Comparison of ENCODE assay signal across 8 cellular contexts in genomic region chr9:36765468-36766341, GRCh38.
A peak's percentile ranks its signal among the peaks of the same experiment; 100 is the strongest.
DNase-seq lines count a peak whose midpoint lies in the region; ATAC-seq, FAIRE-seq and TF ChIP-seq lines count a peak whose summit lies in the region.

No MANE protein-coding gene starts in this region.

- peak; percentile 78 for TF ChIP-seq POLR2A in GM12878 (IDR thresholded peaks at IDR 0.05; ENCODE audit: low read depth, low read length)

- H2AFZ ChIP-seq in GM12878 (ENCODE audit: control insufficient read depth, low read depth, low read length) (peak overlapping the region; percentile 97), keratinocyte (ENCODE audit: control insufficient read depth, low read length) (peak overlapping the region; percentile 63)

- no peak for TF ChIP-seq RAD21 in GM12878 (IDR thresholded peaks at IDR 0.05; ENCODE audit: insufficient read depth, low read depth, low read length)

- SMC1A ChIA-PET in GM12878 (lab: Charles Lee; ENCODE audit: uncharacterized antibody, unreplicated experiment), result interaction anchor here (1.1 to 1.2 kb wide), 2 partner anchors 37 to 39 kb away, joined by 3 read pairs; no protein-coding TSS in a partner anchor

- peak; percentile 96 for FAIRE-seq in GM12878 (lab: Jason Lieb, UNC)
- no peak for FAIRE-seq in keratinocyte (lab: Jason Lieb, UNC)

- POLR2A ChIA-PET in GM12878 (lab: Charles Lee), result interaction anchor here (0.5 kb wide), 1 partner anchor 461 kb away, joined by 4 read pairs; no protein-coding TSS in a partner anchor

- dilution Hi-C loops in keratinocyte (cut with MboI; ENCODE audit: extremely low pct_ligation_motif_present, low sequenced_read_pairs), result no loop called here

- DNase-seq in GM13976 (ENCODE audit: low spot score) (peak; percentile 98), NCI-H146 (lab: John Stamatoyannopoulos, UW) (peak; percentile 99), T-helper 22 cell (ENCODE audit: low read depth) (peak; percentile 79), GM12878 (ENCODE audit: low read depth, low spot score) (peak; percentile 91), keratinocyte (ENCODE audit: low read depth, low spot score) (no peak), A172 (ENCODE audit: low spot score) (no peak)
- DNase-seq in stimulated activated CD4-positive, alpha-beta T cell treated with anti-CD3 and anti-CD28 coated beads, Interleukin-1b, Interleukin-23, amount 100 ng/mL, for 24 hours (ENCODE audit: low read depth in 4 of 4, low spot score in 1 of 4), result peak; percentile 73 to 85 (median 82)

- ATAC-seq in HG02763 (IDR thresholded peaks at IDR 0.05; ENCODE audit: unreplicated experiment) (peak; percentile 91), GM12878 (peak; percentile 98)

- peak overlapping the region; percentile 54 for H3K4me3 ChIP-seq in GM12878
- H3K4me3 ChIP-seq in keratinocyte (ENCODE audit: control insufficient read depth in 2 of 3, extremely low read depth in 1 of 3, insufficient read depth in 2 of 3, low read depth in 1 of 3, low read length in 3 of 3), result peak overlapping the region in 1 of 3 experiments; percentile 29

- H3K4me2 ChIP-seq in GM12878 (ENCODE audit: control insufficient read depth, insufficient read depth) (peak overlapping the region; percentile 92), keratinocyte (ENCODE audit: control insufficient read depth, extremely low read depth, insufficient read depth, low read depth, low read length) (peak overlapping the region; percentile 68)

- in situ Hi-C loops in GM13976 (cut with MboI; ENCODE audit: low sequenced_read_pairs, unreplicated experiment), result no loop called here
- in situ Hi-C loops in GM12878 (cut with MboI), result no loop called here

- H3K9me3 ChIP-seq in GM12878 (replicated peaks; ENCODE audit: control insufficient read depth, insufficient read depth, low read length) (no peaks in the 10 kb centered on the region; the same call in 2 of the 3 replicates), keratinocyte (ENCODE audit: control insufficient read depth, low read depth, low read length) (no peaks in the 10 kb centered on the region)

- H3K9me1 ChIP-seq in keratinocyte (ENCODE audit: control insufficient read depth, extremely low read depth, insufficient read depth, low read length), result no peaks in the 10 kb centered on the region

- H3K36me3 ChIP-seq in GM12878 (ENCODE audit: control insufficient read depth in 2 of 2, insufficient read depth in 2 of 2, low read length in 1 of 2), result no peaks in the 10 kb centered on the region
- H3K36me3 ChIP-seq in keratinocyte (ENCODE audit: control insufficient read depth in 2 of 2, extremely low read depth in 1 of 2, insufficient read depth in 2 of 2, low read length in 2 of 2), result no peaks in the 10 kb centered on the region

- CTCF ChIA-PET in GM12878 (lab: Yijun Ruan, JAX), result interaction anchor here (1.0 to 1.4 kb wide), 3 partner anchors 9 to 640 kb away, joined by 3 to 4 read pairs (median 3); no protein-coding TSS in a partner anchor

- H3K27ac ChIP-seq in GM12878 (ENCODE audit: control insufficient read depth, insufficient read depth) (peak overlapping the region; percentile 17), keratinocyte (ENCODE audit: control insufficient read depth, insufficient read depth, low read length) (no peak overlapping the region)

- 19% methylated on average over 36 of the region's 37 CpGs for WGBS in GM12878 (ENCODE audit: insufficient coverage, insufficient replicate concordance, low lambda C conversion rate, missing lambda C conversion rate)

- peaks cover 11% of the 10 kb centered on the region for H3K4me1 ChIP-seq in GM12878 (ENCODE audit: control insufficient read depth, insufficient read depth, low read length)
- no peaks in the 10 kb centered on the region for H3K4me1 ChIP-seq in keratinocyte (ENCODE audit: control insufficient read depth, extremely low read depth, insufficient read depth, low read length)

- RAD21 ChIA-PET in GM12878 (lab: Charles Lee; ENCODE audit: unreplicated experiment), result interaction anchor here (1.2 kb wide), 1 partner anchor 30 kb away, joined by 3 read pairs; no protein-coding TSS in a partner anchor

- H4K20me1 ChIP-seq in GM12878 (ENCODE audit: control insufficient read depth, insufficient read depth), result no peaks in the 10 kb centered on the region
- no peaks in the 10 kb centered on the region for H4K20me1 ChIP-seq in keratinocyte (ENCODE audit: control insufficient read depth, extremely low read depth, insufficient read depth, low read length)

- BruUV-seq in GM12878 (replicated peaks; lab: Mats Ljungman, UMichigan), result TSS peak; percentile 68

- H3K9ac ChIP-seq in GM12878 (ENCODE audit: control insufficient read depth, insufficient read depth, low read length) (peak overlapping the region; percentile 18), keratinocyte (ENCODE audit: control insufficient read depth, extremely low read depth, insufficient read depth, low read length) (no peak overlapping the region)

- 0 out of 4 replicates have a peak, but pooled peaks of 1 of the 2 experiments have one; percentile 13 for TF ChIP-seq EP300 in GM12878 (IDR thresholded peaks at IDR 0.05; ENCODE audit: borderline replicate concordance in 1 of 2, control insufficient read depth in 1 of 2, low read depth in 2 of 2, low read length in 2 of 2)

- H3K79me2 ChIP-seq in GM12878 (ENCODE audit: control insufficient read depth, insufficient read depth, low read length) (no peaks in the 10 kb centered on the region), keratinocyte (ENCODE audit: control insufficient read depth, insufficient read depth, low read length) (no peaks in the 10 kb centered on the region)

- intact Hi-C loops in GM12878 (cut with micrococcal nuclease; ENCODE audit: unreplicated experiment), result no loop called here

- TF ChIP-seq CTCF in GM13976 (IDR thresholded peaks at IDR 0.05; ENCODE audit: borderline replicate concordance, control extremely low read depth, extremely low read depth, insufficient read depth, missing control alignments), result no peak
- no peak for TF ChIP-seq CTCF in GM12878 (IDR thresholded peaks at IDR 0.05 in 2 of 3, conservative IDR thresholded peaks at IDR 0.05 in 1 of 3; ENCODE audit: control insufficient read depth in 2 of 3, extremely low read depth in 1 of 3, insufficient read depth in 1 of 3, low read depth in 3 of 3, low read length in 3 of 3)
- TF ChIP-seq CTCF in keratinocyte (optimal IDR thresholded peaks at IDR 0.05 in 1 of 3, IDR thresholded peaks at IDR 0.05 in 1 of 3, conservative IDR thresholded peaks at IDR 0.05 in 1 of 3; ENCODE audit: extremely low read depth in 1 of 3, insufficient read depth in 2 of 3, low read length in 3 of 3), result no peak

- H3K27me3 ChIP-seq in GM12878 (replicated peaks in 1 of 2; ENCODE audit: control insufficient read depth in 2 of 2, insufficient read depth in 2 of 2, low read length in 1 of 2) (peaks cover 0 to 4% of the 10 kb centered on the region in 2 experiments; a peak in 2 of 4 replicates), keratinocyte (ENCODE audit: control insufficient read depth, extremely low read depth, insufficient read depth, low read length) (peaks cover 18% of the 10 kb centered on the region)

TF ChIP-seq in GM12878, 131 proteins besides CTCF, POLR2A, EP300 and RAD21 (continues in another document):
- no peak for TF ChIP-seq KDM1A (IDR thresholded peaks at IDR 0.05; ENCODE audit: borderline replicate concordance)
- TF ChIP-seq NFYA (IDR thresholded peaks at IDR 0.05; ENCODE audit: borderline replicate concordance, low read depth, low read length), result no peak; the same call in 1 of the 2 replicates
- no peak for TF ChIP-seq BCL3 (IDR thresholded peaks at IDR 0.05; ENCODE audit: borderline replicate concordance, insufficient read depth, low read depth, low read length, poor library complexity, severe bottlenecking)
- no peak for TF ChIP-seq NFIC (IDR thresholded peaks at IDR 0.05; ENCODE audit: low read depth, low read length)
- TF ChIP-seq PML (IDR thresholded peaks at IDR 0.05; ENCODE audit: low read length), result no peak
- TF ChIP-seq STAT3 (IDR thresholded peaks at IDR 0.05; ENCODE audit: low read depth, low read length), result no peak
- no peak for TF ChIP-seq RCOR1 (conservative IDR thresholded peaks at IDR 0.05; ENCODE audit: low read depth, low read length)
- TF ChIP-seq KLF5 (IDR thresholded peaks at IDR 0.05; ENCODE audit: partially characterized antibody), result no peak
- TF ChIP-seq BCL11A (IDR thresholded peaks at IDR 0.05; ENCODE audit: low read depth, low read length), result no peak
- TF ChIP-seq FOS (IDR thresholded peaks at IDR 0.05; ENCODE audit: borderline replicate concordance, extremely low read depth, insufficient read length), result no peak
- TF ChIP-seq ZBED1 (IDR thresholded peaks at IDR 0.05; ENCODE audit: borderline replicate concordance), result no peak; the same call in 1 of the 2 replicates
- TF ChIP-seq SKIL (IDR thresholded peaks at IDR 0.05; ENCODE audit: low read depth, poor library complexity, severe bottlenecking), result no peak
- TF ChIP-seq SREBF1 (IDR thresholded peaks at IDR 0.05; ENCODE audit: low read length), result no peak
- TF ChIP-seq FOXK2 (IDR thresholded peaks at IDR 0.05), result no peak
- TF ChIP-seq MTA2 (IDR thresholded peaks at IDR 0.05; ENCODE audit: low read depth), result no peak

Comparison
In these comparisons a context has a peak if more than half of its experiments do, and no peak if none do; other contexts are left out.
1. DNase-seq: peak in GM13976 (single experiment), NCI-H146 (single experiment), T-helper 22 cell (single experiment), GM12878 (single experiment) and stimulated activated CD4-positive, alpha-beta T cell treated with anti-CD3 and anti-CD28 coated beads, Interleukin-1b, Interleukin-23, amount 100 ng/mL, for 24 hours (4 of 4); none in keratinocyte (single experiment) and A172 (single experiment).